ENCODE assay signal across 17 cellular contexts in genomic region chr10:11325817-11326216, GRCh38.
DNase-seq lines count a peak whose midpoint lies in the region; ATAC-seq, FAIRE-seq and TF ChIP-seq lines count a peak whose summit lies in the region.
"Had no signal": no experiment of that assay in that cellular context is flagged by ENCODE, and none has a peak within 500 bp of the region (broad histone marks: within the 10 kb centered on the region; RNA-seq: fewer than 3 reads in every experiment).

No MANE protein-coding gene starts in this region.

- no peaks in the 10 kb centered on the region for H3K27me3 Mint-ChIP-seq in Caco-2 (ENCODE audit: insufficient read depth, unreplicated experiment)
- no peaks in the 10 kb centered on the region for H3K27me3 Mint-ChIP-seq in memory B cell

- peaks cover 27% of the 10 kb centered on the region for H3K4me1 ChIP-seq in Caco-2

- no peaks in the 10 kb centered on the region for H3K9me3 ChIP-seq in Caco-2
- H3K9me3 ChIP-seq: gastrocnemius medialis, mucosa of descending colon had no signal

- no TSS peak for BruUV-seq in Caco-2 (replicated peaks; lab: Mats Ljungman, UMichigan)

- peak; percentile 28 for DNase-seq in AG04449 (ENCODE audit: low read depth, low spot score)
- peak in 1 of 2 experiments; percentile 26 for DNase-seq in Caco-2
- peak; percentile 50 for DNase-seq in astrocyte of the hippocampus (ENCODE audit: low read depth, low spot score)
- no peak for DNase-seq in memory B cell (ENCODE audit: low spot score in 2 of 2)
- DNase-seq in urothelium cell line (ENCODE audit: low spot score): no peak
- DNase-seq in NCI-H524 treated with DMSO at 0.1 percent for 48 hours (lab: John Stamatoyannopoulos, UW): no peak
- DNase-seq: activated gamma-delta T cell; cortex of kidney; gastrocnemius medialis; mucosa of descending colon; NCI-H1092; NCI-H345; stimulated activated CD4-positive, alpha-beta T cell treated with anti-CD3 and anti-CD28 coated beads, Interleukin-2, amount 100 ng/mL, for 48 hours; stimulated activated naive CD8-positive, alpha-beta T cell treated with anti-CD3 and anti-CD28 coated beads, Interleukin-15, Interleukin-2, amounts not matched to agents 100 U/mL and 50 U/mL, for 24 hours had no signal

- H3K27ac Mint-ChIP-seq in Caco-2 (ENCODE audit: unreplicated experiment) (peak overlapping the region; percentile 76), memory B cell (peak overlapping the region; percentile 66)

- H3K4me1 Mint-ChIP-seq in Caco-2 (ENCODE audit: low read depth, unreplicated experiment): peaks cover 46% of the 10 kb centered on the region
- H3K4me1 Mint-ChIP-seq in memory B cell: peaks cover 14% of the 10 kb centered on the region

- no peaks in the 10 kb centered on the region for H3K27me3 ChIP-seq in Caco-2 (replicated peaks; ENCODE audit: control insufficient read depth, insufficient read depth, low read length)
- H3K27me3 ChIP-seq: gastrocnemius medialis had no signal

- no peak overlapping the region for H3K4me3 ChIP-seq in AG04449 (ENCODE audit: low read depth, low read length)
- H3K4me3 ChIP-seq in Caco-2 (ENCODE audit: low read depth, low read length): no peak overlapping the region
- H3K4me3 ChIP-seq: gastrocnemius medialis, mucosa of descending colon had no signal

- FAIRE-seq in urothelium cell line (lab: Jason Lieb, UNC): no peak

- CTCF ChIA-PET in AG04449 (lab: Yijun Ruan, JAX) (no interaction called here), Caco-2 (lab: Charles Lee) (interaction anchor here (0.6 kb wide), 1 partner anchor 9 kb away, joined by 3 read pairs; no protein-coding TSS in a partner anchor)

- intact Hi-C loops in Caco-2 (cut with micrococcal nuclease; ENCODE audit: unreplicated experiment): no loop called here

- H3K4me3 Mint-ChIP-seq in Caco-2 (ENCODE audit: unreplicated experiment) (peak overlapping the region; percentile 4), memory B cell (no peak overlapping the region)

- no peaks in the 10 kb centered on the region for H3K36me3 ChIP-seq in Caco-2 (ENCODE audit: control insufficient read depth, insufficient read depth, low read length)

- TF ChIP-seq CTCF in AG04449 (IDR thresholded peaks at IDR 0.05; ENCODE audit: insufficient read depth, low read length, missing control alignments) (no peak), Caco-2 (IDR thresholded peaks at IDR 0.05; ENCODE audit: insufficient read depth in 1 of 2, low read depth in 1 of 2, low read length in 1 of 2, severe bottlenecking in 1 of 2, unreplicated experiment in 1 of 2) (no peak)

- H3K36me3 Mint-ChIP-seq in Caco-2 (ENCODE audit: insufficient read depth, unreplicated experiment) (no peaks in the 10 kb centered on the region), memory B cell (peaks cover 60% of the 10 kb centered on the region)

- ATAC-seq in memory B cell (ENCODE audit: low read depth) (no peak), GM18867 (IDR thresholded peaks at IDR 0.05; ENCODE audit: unreplicated experiment) (no peak), esophagus mucosa (no peak)
- ATAC-seq: gastrocnemius medialis; mucosa of descending colon; Panc1; stimulated activated naive CD8-positive, alpha-beta T cell treated with anti-CD3 and anti-CD28 coated beads, Interleukin-15, Interleukin-2, amounts not matched to agents 100 U/mL and 50 U/mL, for 24 hours had no signal

- POLR2A ChIA-PET in AG04449 (lab: Yijun Ruan, JAX): no interaction called here
- POLR2A ChIA-PET in Caco-2 (lab: Charles Lee): interaction anchor here (0.6 kb wide), 1 partner anchor 1305 kb away, joined by 3 read pairs; no protein-coding TSS in a partner anchor

- H3K9me3 Mint-ChIP-seq in Caco-2 (ENCODE audit: unreplicated experiment): no peaks in the 10 kb centered on the region
- no peaks in the 10 kb centered on the region for H3K9me3 Mint-ChIP-seq in memory B cell

Comparison
In these comparisons a context has a peak if more than half of its experiments do, and no peak if none do; other contexts are left out.
1. DNase-seq: peak in AG04449 (single experiment) and astrocyte of the hippocampus (single experiment); none in memory B cell (0 of 2), urothelium cell line (single experiment) and NCI-H524 treated with DMSO at 0.1 percent for 48 hours (single experiment).